ENCODE assay signal across 8 cellular contexts in the genomic region with DNA sequence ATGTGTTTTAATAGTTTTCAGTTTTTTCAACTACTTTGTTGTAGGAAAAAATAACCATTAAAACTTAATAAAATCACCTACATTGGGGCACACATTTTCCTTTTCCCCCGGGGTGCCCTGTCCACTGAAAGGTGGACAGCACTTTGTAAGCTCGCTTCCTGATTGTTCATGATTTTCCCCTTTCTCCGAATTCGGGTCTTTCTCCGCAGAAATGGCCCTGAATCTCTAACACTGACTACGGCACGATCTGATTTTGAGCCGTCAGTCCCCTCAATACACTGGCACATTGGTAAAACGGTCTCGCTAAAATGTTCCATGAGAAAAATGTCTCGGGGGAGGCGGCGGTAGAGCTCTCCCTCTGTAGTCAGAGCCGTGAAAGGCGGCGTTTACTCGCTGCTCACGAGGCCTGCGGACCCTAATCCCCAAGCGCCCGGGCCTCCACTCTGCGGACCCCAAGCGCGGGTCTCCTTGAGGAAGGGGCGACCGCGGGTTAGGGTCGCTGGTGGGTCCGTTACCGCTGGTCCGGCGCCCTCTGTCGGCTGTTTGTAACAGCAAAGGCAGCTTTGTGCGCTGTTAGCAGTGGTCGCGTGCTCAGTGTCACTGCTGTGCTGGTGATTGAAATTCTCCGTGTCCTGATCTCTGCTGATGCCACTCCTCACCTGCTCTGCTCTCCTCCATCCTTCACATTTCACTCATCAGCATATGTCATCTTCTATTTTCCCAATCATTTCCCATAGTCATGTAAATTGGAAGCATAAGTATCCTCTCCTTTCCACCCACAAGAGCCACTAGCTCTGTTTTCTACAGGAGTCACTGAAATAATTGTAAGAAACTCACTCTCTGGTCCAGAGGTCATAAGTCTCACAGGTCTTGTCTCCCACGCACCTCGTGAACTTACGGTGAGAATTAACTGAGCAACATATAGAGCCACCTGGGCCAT. TPM values are rescaled to one million over a fixed set of nuclear protein-coding genes. Genes with fewer than 3 reads are reported as not detected.
DNase-seq lines count a peak whose midpoint lies in the region; ATAC-seq, FAIRE-seq and TF ChIP-seq lines count a peak whose summit lies in the region.

No MANE protein-coding gene starts in this region.

- peak; percentile 95 for FAIRE-seq in GM12892 (lab: Jason Lieb, UNC)

- H3K36me3 ChIP-seq in HEK293 (ENCODE audit: control insufficient read depth in 2 of 2, insufficient read depth in 1 of 2, low read length in 2 of 2), result no peaks in the 10 kb centered on the region
- H3K36me3 ChIP-seq in neuron (ENCODE audit: insufficient read depth, low read length), result no peaks in the 10 kb centered on the region
- H3K36me3 ChIP-seq in suprapubic skin, result no peaks in the 10 kb centered on the region

- CTCF ChIA-PET in HEK293 (lab: Yijun Ruan, JAX), result interaction anchor here (0.6 to 3.4 kb wide), 45 partner anchors 8 to 1028 kb away, joined by 3 to 33 read pairs (median 4); a partner anchor contains a TSS

- H3K27ac ChIP-seq in HEK293 (ENCODE audit: extremely low read depth, low read depth, low read length) (no peak overlapping the region), suprapubic skin (no peak overlapping the region)

- no peaks in the 10 kb centered on the region for H3K9me3 Mint-ChIP-seq in activated T-cell treated with anti-CD3 and anti-CD28 coated beads, Interleukin-2, amount 50 U/mL, for 4 hours

- ATAC-seq in activated T-cell treated with anti-CD3 and anti-CD28 coated beads, Interleukin-2, amount 50 U/mL, for 4 hours, result peak; percentile 73 to 81

- peaks cover 10% of the 10 kb centered on the region for H3K4me1 Mint-ChIP-seq in activated T-cell treated with anti-CD3 and anti-CD28 coated beads, Interleukin-2, amount 50 U/mL, for 4 hours (ENCODE audit: low read depth)

- TF ChIP-seq CTCF in HEK293 (tag by site-specific recombination; IDR thresholded peaks at IDR 0.05) (peak; percentile 84), fibroblast of pulmonary artery (IDR thresholded peaks at IDR 0.05; ENCODE audit: low read length, missing control alignments) (peak; percentile 84), suprapubic skin (IDR thresholded peaks at IDR 0.05) (peak in 1 of 2 donors; percentile 64)

- H3K9me3 ChIP-seq in HEK293 (ENCODE audit: control insufficient read depth, insufficient read depth, low read depth, low read length), result no peaks in the 10 kb centered on the region
- H3K9me3 ChIP-seq in neuron (ENCODE audit: low read length), result no peaks in the 10 kb centered on the region
- H3K9me3 ChIP-seq in suprapubic skin, result no peaks in the 10 kb centered on the region

- 21% methylated on average over 17 of the region's 40 CpGs for WGBS in suprapubic skin

- peaks cover 65% of the 10 kb centered on the region for H3K27me3 Mint-ChIP-seq in activated T-cell treated with anti-CD3 and anti-CD28 coated beads, Interleukin-2, amount 50 U/mL, for 4 hours (ENCODE audit: low read depth)

- peaks cover 31% of the 10 kb centered on the region for H3K27me3 ChIP-seq in neuron (ENCODE audit: insufficient read depth, low read length)
- H3K27me3 ChIP-seq in suprapubic skin, result peaks cover 64% of the 10 kb centered on the region

- no peaks in the 10 kb centered on the region for H3K36me3 Mint-ChIP-seq in activated T-cell treated with anti-CD3 and anti-CD28 coated beads, Interleukin-2, amount 50 U/mL, for 4 hours (ENCODE audit: insufficient read depth)

- no peaks in the 10 kb centered on the region for H3K4me1 ChIP-seq in HEK293 (ENCODE audit: control insufficient read depth, insufficient read depth, low read length)
- H3K4me1 ChIP-seq in neuron (ENCODE audit: insufficient read depth, low read length), result no peaks in the 10 kb centered on the region
- H3K4me1 ChIP-seq in suprapubic skin, result peaks cover 7% of the 10 kb centered on the region

- H3K4me3 Mint-ChIP-seq in activated T-cell treated with anti-CD3 and anti-CD28 coated beads, Interleukin-2, amount 50 U/mL, for 4 hours, result peak overlapping the region; percentile 74

- DNase-seq in GM12892 (ENCODE audit: insufficient read length) (peak; percentile 4), NCI-H524 (lab: John Stamatoyannopoulos, UW) (peak; percentile 68 to 71), fibroblast of pulmonary artery (ENCODE audit: low read depth) (peak; percentile 22), suprapubic skin (ENCODE audit: low spot score in 2 of 2) (peak in 1 of 2 donors; percentile 74), COR-L47 (lab: John Stamatoyannopoulos, UW) (no peak)
- peak; percentile 59 for DNase-seq in activated T-cell treated with anti-CD3 and anti-CD28 coated beads, Interleukin-2, amount 50 U/mL, for 4 hours

- TF ChIP-seq POLR2A in GM12892 (IDR thresholded peaks at IDR 0.05; ENCODE audit: low read depth, low read length) (no peak), suprapubic skin (IDR thresholded peaks at IDR 0.05) (no peak)

- POLR2A ChIA-PET in HEK293 (lab: Yijun Ruan, JAX), result interaction anchor here (0.5 to 1.0 kb wide), 3 partner anchors 60 to 142 kb away, joined by 3 read pairs; no protein-coding TSS in a partner anchor

- H2AFZ ChIP-seq in neuron (ENCODE audit: low read depth, low read length), result peak overlapping the region; percentile 89

- TF ChIP-seq EP300 in suprapubic skin (IDR thresholded peaks at IDR 0.05), result no peak

- H3K4me3 ChIP-seq in HEK293 (ENCODE audit: low read depth, low read length) (peak overlapping the region; percentile 68), fibroblast of pulmonary artery (replicated peaks; ENCODE audit: low read depth, low read length) (peak overlapping the region; percentile 51), neuron (ENCODE audit: low read length) (peak overlapping the region; percentile 46), suprapubic skin (peak overlapping the region; percentile 44)

TF ChIP-seq in HEK293, 187 proteins besides CTCF, POLR2A, EP300 and RAD21 (continues in another document):
- TF ChIP-seq ZNF664 (tag by site-specific recombination; IDR thresholded peaks at IDR 0.05) (no peak), ZNF23 (tag by site-specific recombination; IDR thresholded peaks at IDR 0.05; ENCODE audit: borderline replicate concordance) (no peak), KLF1 (tag by site-specific recombination; IDR thresholded peaks at IDR 0.05) (no peak), ZFP69B (tag by site-specific recombination; IDR thresholded peaks at IDR 0.05) (peak; percentile 68; the same call in 1 of the 2 replicates), ZNF510 (tag by site-specific recombination; IDR thresholded peaks at IDR 0.05; ENCODE audit: insufficient replicate concordance) (no peak), ZNF660 (tag by site-specific recombination; IDR thresholded peaks at IDR 0.05) (0 out of 2 replicates have a peak, but pooled peaks have one; percentile 61), HOXA7 (CRISPR knock-in tag; IDR thresholded peaks at IDR 0.05; ENCODE audit: borderline replicate concordance) (no peak), SP3 (tag by site-specific recombination; IDR thresholded peaks at IDR 0.05) (no peak), ZNF341 (tag by site-specific recombination; IDR thresholded peaks at IDR 0.05; ENCODE audit: low read depth) (peak; percentile 58)
- TF ChIP-seq, protein P1, sequence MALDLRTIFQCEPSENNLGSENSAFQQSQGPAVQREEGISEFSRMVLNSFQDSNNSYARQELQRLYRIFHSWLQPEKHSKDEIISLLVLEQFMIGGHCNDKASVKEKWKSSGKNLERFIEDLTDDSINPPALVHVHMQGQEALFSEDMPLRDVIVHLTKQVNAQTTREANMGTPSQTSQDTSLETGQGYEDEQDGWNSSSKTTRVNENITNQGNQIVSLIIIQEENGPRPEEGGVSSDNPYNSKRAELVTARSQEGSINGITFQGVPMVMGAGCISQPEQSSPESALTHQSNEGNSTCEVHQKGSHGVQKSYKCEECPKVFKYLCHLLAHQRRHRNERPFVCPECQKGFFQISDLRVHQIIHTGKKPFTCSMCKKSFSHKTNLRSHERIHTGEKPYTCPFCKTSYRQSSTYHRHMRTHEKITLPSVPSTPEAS (tag by site-specific recombination; IDR thresholded peaks at IDR 0.05), result peak; percentile 18; the same call in 1 of the 2 replicates
- TF ChIP-seq, protein P2, sequence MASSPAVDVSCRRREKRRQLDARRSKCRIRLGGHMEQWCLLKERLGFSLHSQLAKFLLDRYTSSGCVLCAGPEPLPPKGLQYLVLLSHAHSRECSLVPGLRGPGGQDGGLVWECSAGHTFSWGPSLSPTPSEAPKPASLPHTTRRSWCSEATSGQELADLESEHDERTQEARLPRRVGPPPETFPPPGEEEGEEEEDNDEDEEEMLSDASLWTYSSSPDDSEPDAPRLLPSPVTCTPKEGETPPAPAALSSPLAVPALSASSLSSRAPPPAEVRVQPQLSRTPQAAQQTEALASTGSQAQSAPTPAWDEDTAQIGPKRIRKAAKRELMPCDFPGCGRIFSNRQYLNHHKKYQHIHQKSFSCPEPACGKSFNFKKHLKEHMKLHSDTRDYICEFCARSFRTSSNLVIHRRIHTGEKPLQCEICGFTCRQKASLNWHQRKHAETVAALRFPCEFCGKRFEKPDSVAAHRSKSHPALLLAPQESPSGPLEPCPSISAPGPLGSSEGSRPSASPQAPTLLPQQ (tag by site-specific recombination; IDR thresholded peaks at IDR 0.05), result peak; percentile 72

RNA-seq across cellular contexts. Expression of a gene that starts 10.8 kb away (rescaled TPM):
- 0.23 TPM for polyA plus RNA-seq in GM12892 (2012; ENCODE audit: missing spikeins)
- total RNA-seq in activated T-cell treated with anti-CD3 and anti-CD28 coated beads, Interleukin-2, amount 50 U/mL, for 4 hours, result not detected
- total RNA-seq in suprapubic skin, result not detected

RNA-seq across cellular contexts. Expression of a gene that starts 12.9 kb away (rescaled TPM):
- not detected for polyA plus RNA-seq in GM12892 (2012; ENCODE audit: missing spikeins)
- not detected for total RNA-seq in activated T-cell treated with anti-CD3 and anti-CD28 coated beads, Interleukin-2, amount 50 U/mL, for 4 hours
- total RNA-seq in suprapubic skin, result not detected

RNA-seq across cellular contexts. Expression of a gene that starts 28.2 kb away (rescaled TPM):
- not detected for polyA plus RNA-seq in GM12892 (2012; ENCODE audit: missing spikeins)
- total RNA-seq in activated T-cell treated with anti-CD3 and anti-CD28 coated beads, Interleukin-2, amount 50 U/mL, for 4 hours, result not detected
- total RNA-seq in suprapubic skin, result not detected

RNA-seq across cellular contexts. Expression of a gene that starts 44.2 kb away (rescaled TPM):
- polyA plus RNA-seq in GM12892 (2012; ENCODE audit: missing spikeins), result not detected
- not detected for total RNA-seq in activated T-cell treated with anti-CD3 and anti-CD28 coated beads, Interleukin-2, amount 50 U/mL, for 4 hours
- not detected for total RNA-seq in suprapubic skin

RNA-seq across cellular contexts. Expression of a gene that starts 45.4 kb away (rescaled TPM):
- polyA plus RNA-seq in GM12892 (2012; ENCODE audit: missing spikeins), result not detected
- total RNA-seq in activated T-cell treated with anti-CD3 and anti-CD28 coated beads, Interleukin-2, amount 50 U/mL, for 4 hours, result not detected
- not detected for total RNA-seq in suprapubic skin
